Comparison of ENCODE assay signal across 15 cellular contexts in the genomic region with DNA sequence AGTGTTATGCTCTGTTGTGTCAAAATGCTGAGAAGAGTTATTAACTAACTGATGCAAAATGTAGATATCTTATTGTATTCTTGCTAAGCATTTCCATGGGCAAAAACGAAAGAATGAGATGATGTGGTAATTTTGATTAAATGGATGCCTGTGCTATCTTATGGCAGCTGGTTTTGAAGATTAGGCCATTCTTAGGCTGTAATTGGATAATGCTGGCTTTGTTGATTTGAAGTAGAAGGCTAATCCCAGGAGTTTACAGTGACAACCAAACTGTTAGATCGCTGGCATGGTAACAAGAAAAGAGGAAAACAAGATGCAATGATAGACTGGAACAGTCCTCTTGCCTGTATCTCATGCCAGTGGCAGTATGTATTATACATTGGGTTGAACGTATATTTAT.
A peak's percentile ranks its signal among the peaks of the same experiment; 100 is the strongest.
DNase-seq lines count a peak whose midpoint lies in the region; ATAC-seq and TF ChIP-seq lines count a peak whose summit lies in the region.
"Had no signal": no experiment of that assay in that cellular context is flagged by ENCODE, and none has a peak within 500 bp of the region (broad histone marks: within the 10 kb centered on the region; RNA-seq: fewer than 3 reads in every experiment).

No MANE protein-coding gene starts in this region.

- no peak overlapping the region for H3K4me3 Mint-ChIP-seq in endodermal cell
- H3K4me3 Mint-ChIP-seq: activated CD8-positive, alpha-beta T cell treated with anti-CD3 and anti-CD28 coated beads for 36 hours; CD8-positive, alpha-beta memory T cell had no signal

- H3K4me1 Mint-ChIP-seq in endodermal cell, result no peaks in the 10 kb centered on the region
- H3K4me1 Mint-ChIP-seq: CD8-positive, alpha-beta memory T cell had no signal

- H3K9me3 ChIP-seq in endodermal cell (ENCODE audit: control insufficient read depth, low read length), result peaks cover 5% of the 10 kb centered on the region
- H3K9me3 ChIP-seq: adrenal gland had no signal

- no peaks in the 10 kb centered on the region for H3K36me3 Mint-ChIP-seq in endodermal cell (ENCODE audit: low read depth)

- peaks cover 49% of the 10 kb centered on the region for H3K9me3 Mint-ChIP-seq in endodermal cell
- H3K9me3 Mint-ChIP-seq: activated CD8-positive, alpha-beta T cell treated with anti-CD3 and anti-CD28 coated beads for 36 hours; CD8-positive, alpha-beta memory T cell had no signal

- H3K27me3 ChIP-seq in endodermal cell (ENCODE audit: control insufficient read depth, insufficient read depth, low read length, poor library complexity, severe bottlenecking), result no peaks in the 10 kb centered on the region

- no peak overlapping the region for H3K27ac ChIP-seq in endodermal cell (ENCODE audit: low read depth, low read length)
- H3K27ac ChIP-seq: adrenal gland had no signal

- H3K36me3 ChIP-seq in endodermal cell (ENCODE audit: control insufficient read depth, insufficient read depth, low read length), result no peaks in the 10 kb centered on the region
- H3K36me3 ChIP-seq: adrenal gland had no signal

- 53 to 80% methylated on average over 1 to 2 of the region's 3 CpGs for WGBS in endodermal cell (ENCODE audit: insufficient coverage in 1 of 2, insufficient read length in 1 of 2), 2 experiments

- TF ChIP-seq CTCF in endodermal cell (conservative IDR thresholded peaks at IDR 0.05), result no peak

- peak overlapping the region; percentile 53 for H3K9ac ChIP-seq in endodermal cell (ENCODE audit: extremely low read depth, low read length, poor library complexity, severe bottlenecking)

- no peak overlapping the region for H3K27ac Mint-ChIP-seq in endodermal cell
- H3K27ac Mint-ChIP-seq: activated CD8-positive, alpha-beta T cell treated with anti-CD3 and anti-CD28 coated beads for 36 hours; CD8-positive, alpha-beta memory T cell had no signal

- peaks cover 4% of the 10 kb centered on the region for H3K4me1 ChIP-seq in endodermal cell (ENCODE audit: control insufficient read depth, insufficient read depth, low read length)
- H3K4me1 ChIP-seq: adrenal gland had no signal

- DNase-seq in LHCN-M2 (ENCODE audit: low read depth) (peak; percentile 53), OCI-M2 (lab: John Stamatoyannopoulos, UW; ENCODE audit: unreplicated experiment) (peak; percentile 24), endodermal cell (no peak), pulmonary artery endothelial cell (ENCODE audit: low read depth, low spot score) (peak; percentile 10), CD1c-positive myeloid dendritic cell (ENCODE audit: extremely low spot score) (no peak), NCI-H510A (lab: John Stamatoyannopoulos, UW) (no peak)
- DNase-seq: activated CD8-positive, alpha-beta T cell treated with anti-CD3 and anti-CD28 coated beads for 36 hours; adrenal gland; CD8-positive, alpha-beta memory T cell; GF-D8; NCI-H187 treated with DMSO at 0.1 percent for 48 hours; SIG-M5 had no signal

- ATAC-seq in GM19324 (IDR thresholded peaks at IDR 0.05; ENCODE audit: low FRiP score, unreplicated experiment) (no peak), HG02852 (IDR thresholded peaks at IDR 0.05; ENCODE audit: unreplicated experiment) (no peak)
- ATAC-seq: activated CD8-positive, alpha-beta T cell treated with anti-CD3 and anti-CD28 coated beads for 36 hours; left lobe of liver had no signal

- H3K27me3 Mint-ChIP-seq in endodermal cell (ENCODE audit: insufficient read depth), result no peaks in the 10 kb centered on the region

- H3K4me3 ChIP-seq in endodermal cell (ENCODE audit: low read length), result no peak overlapping the region
- H3K4me3 ChIP-seq: adrenal gland had no signal

Comparison
In these comparisons a context has a peak if more than half of its experiments do, and no peak if none do; other contexts are left out.
1. DNase-seq: peak in LHCN-M2 (single experiment), OCI-M2 (single experiment) and pulmonary artery endothelial cell (single experiment); none in endodermal cell (single experiment), CD1c-positive myeloid dendritic cell (single experiment) and NCI-H510A (single experiment).